In genomic region chr3:173529062-173529711, GRCh38 we compare ENCODE assay signal across 8 cellular contexts.
DNase-seq lines count a peak whose midpoint lies in the region; ATAC-seq and TF ChIP-seq lines count a peak whose summit lies in the region.

No MANE protein-coding gene starts in this region.

- intact Hi-C loops in mucosa of descending colon (cut with DNase I, micrococcal nuclease) = no loop called here

- H3K4me1 ChIP-seq in mucosa of descending colon (ENCODE audit: low read depth) = no peaks in the 10 kb centered on the region

- peak; percentile 3 for DNase-seq in GM06990 (ENCODE audit: extremely low read depth, insufficient read length)
- DNase-seq in HPDE6-E6E7 (ENCODE audit: extremely low spot score) = peak; percentile 17
- peak; percentile 34 for DNase-seq in WERI-Rb-1
- peak in 2 of 3 donors; percentile 4 to 26 for DNase-seq in mucosa of descending colon
- no peak for DNase-seq in activated T-cell treated with anti-CD3 and anti-CD28 coated beads, Interleukin-2, amount 50 U/mL, for 4 hours
- DNase-seq in effector CD8-positive, alpha-beta T cell (lab: John Stamatoyannopoulos, UW) = no peak

- peaks cover 26% of the 10 kb centered on the region for H3K9me3 Mint-ChIP-seq in activated T-cell treated with anti-CD3 and anti-CD28 coated beads, Interleukin-2, amount 50 U/mL, for 4 hours

- H3K27me3 ChIP-seq in GM06990 (replicated peaks; ENCODE audit: control insufficient read depth, insufficient read depth, low read length) = no peaks in the 10 kb centered on the region
- no peaks in the 10 kb centered on the region for H3K27me3 ChIP-seq in WERI-Rb-1 (ENCODE audit: insufficient read depth, low read depth, severe bottlenecking)

- no peaks in the 10 kb centered on the region for H3K4me1 Mint-ChIP-seq in activated T-cell treated with anti-CD3 and anti-CD28 coated beads, Interleukin-2, amount 50 U/mL, for 4 hours (ENCODE audit: low read depth)

- TF ChIP-seq CTCF in GM06990 (IDR thresholded peaks at IDR 0.05; ENCODE audit: insufficient read depth, low read length, poor library complexity, severe bottlenecking) = peak; percentile 77
- TF ChIP-seq CTCF in WERI-Rb-1 (IDR thresholded peaks at IDR 0.05; ENCODE audit: low read depth, low read length) = peak; percentile 83
- TF ChIP-seq CTCF in mucosa of descending colon (IDR thresholded peaks at IDR 0.05) = no peak

- no peaks in the 10 kb centered on the region for H3K36me3 Mint-ChIP-seq in activated T-cell treated with anti-CD3 and anti-CD28 coated beads, Interleukin-2, amount 50 U/mL, for 4 hours (ENCODE audit: insufficient read depth)

- no peak overlapping the region for H3K4me3 Mint-ChIP-seq in activated T-cell treated with anti-CD3 and anti-CD28 coated beads, Interleukin-2, amount 50 U/mL, for 4 hours

- no peaks in the 10 kb centered on the region for H3K27me3 Mint-ChIP-seq in activated T-cell treated with anti-CD3 and anti-CD28 coated beads, Interleukin-2, amount 50 U/mL, for 4 hours (ENCODE audit: low read depth)

- H3K27ac ChIP-seq in WERI-Rb-1 = no peak overlapping the region

- H3K9me3 ChIP-seq in WERI-Rb-1 (ENCODE audit: severe bottlenecking) (no peaks in the 10 kb centered on the region), mucosa of descending colon (no peaks in the 10 kb centered on the region)

- H3K4me3 ChIP-seq in GM06990 (replicated peaks; ENCODE audit: low read depth, low read length) = no peak overlapping the region
- no peak overlapping the region for H3K4me3 ChIP-seq in WERI-Rb-1 (ENCODE audit: low read depth, low read length)
- no peak overlapping the region for H3K4me3 ChIP-seq in mucosa of descending colon

- H3K36me3 ChIP-seq in GM06990 (ENCODE audit: control insufficient read depth, insufficient read depth, low read length) = no peaks in the 10 kb centered on the region
- H3K36me3 ChIP-seq in WERI-Rb-1 = no peaks in the 10 kb centered on the region
- H3K36me3 ChIP-seq in mucosa of descending colon (ENCODE audit: low read depth) = no peaks in the 10 kb centered on the region

- ATAC-seq in GM21528 (IDR thresholded peaks at IDR 0.05; ENCODE audit: low FRiP score, unreplicated experiment) (peak; percentile 84), mucosa of descending colon (peak; percentile 74), HG02571 (IDR thresholded peaks at IDR 0.05; ENCODE audit: unreplicated experiment) (no peak)
- ATAC-seq in activated T-cell treated with anti-CD3 and anti-CD28 coated beads, Interleukin-2, amount 50 U/mL, for 4 hours = no peak

Comparison
In these comparisons a context has a peak if more than half of its experiments do, and no peak if none do; other contexts are left out.
1. DNase-seq: peak in GM06990 (single experiment), HPDE6-E6E7 (single experiment), WERI-Rb-1 (single experiment) and mucosa of descending colon (2 of 3); none in activated T-cell treated with anti-CD3 and anti-CD28 coated beads, Interleukin-2, amount 50 U/mL, for 4 hours (single experiment) and effector CD8-positive, alpha-beta T cell (single experiment).
2. ATAC-seq: peak in GM21528 (single experiment) and mucosa of descending colon (single experiment); none in HG02571 (single experiment) and activated T-cell treated with anti-CD3 and anti-CD28 coated beads, Interleukin-2, amount 50 U/mL, for 4 hours (0 of 2).